8 cellular contexts compared by ENCODE assay signal in genomic region chr22:29414951-29415591, GRCh38. TPM values are rescaled to one million over a fixed set of nuclear protein-coding genes. Genes with fewer than 3 reads are reported as not detected.
DNase-seq lines count a peak whose midpoint lies in the region; ATAC-seq, FAIRE-seq and TF ChIP-seq lines count a peak whose summit lies in the region.
"Not testable (repeated sequence)": the region's sequence is repeated elsewhere in the genome, so short reads cannot be mapped to it uniquely, and the experiment has no call there.

No MANE protein-coding gene starts in this region.

- H3K4me2 ChIP-seq in HepG2 (ENCODE audit: low read depth, low read length): peak overlapping the region; percentile 57

- ATAC-seq in HepG2: peak; percentile 54
- ATAC-seq in stimulated activated naive CD8-positive, alpha-beta T cell treated with anti-CD3 and anti-CD28 coated beads, Interleukin-15, Interleukin-2, amounts not matched to agents 100 U/mL and 50 U/mL, for 24 hours: peak; percentile 74

- POLR2A ChIA-PET in HepG2 (lab: Yijun Ruan, JAX): not testable (repeated sequence)

- H3K27ac ChIP-seq in duodenal mucosa (ENCODE audit: low read depth, low read length) (peak overlapping the region; percentile 49), skin epidermis (peak overlapping the region in 17 of 21 experiments; percentile 18 to 88 (median 66))
- H3K27ac ChIP-seq in HepG2 (ENCODE audit: extremely low read length, insufficient read depth, low read length): not testable (repeated sequence)

- not testable (repeated sequence) for H4K20me1 ChIP-seq in HepG2 (ENCODE audit: insufficient read depth, low read length)

- FAIRE-seq in HepG2 (lab: Jason Lieb, UNC): not testable (repeated sequence)

- H2AFZ ChIP-seq in HepG2 (ENCODE audit: low read length): not testable (repeated sequence)

- not testable (repeated sequence) for H3K27me3 ChIP-seq in duodenal mucosa (ENCODE audit: control insufficient read depth in 1 of 2, insufficient read depth in 2 of 2, low read length in 2 of 2); HepG2 (ENCODE audit: control insufficient read depth in 1 of 2, insufficient read depth in 2 of 2, low read length in 2 of 2)

- not testable (repeated sequence) for H3K9me3 ChIP-seq in duodenal mucosa (ENCODE audit: control insufficient read depth in 1 of 2, low read length in 2 of 2); HepG2 (ENCODE audit: low read length)

- not testable (repeated sequence) for TF ChIP-seq CTCF in HepG2 (CRISPR knock-in tag; IDR thresholded peaks at IDR 0.05)

- CTCF ChIA-PET in HepG2 (lab: Yijun Ruan, JAX; ENCODE audit: low intra/inter-chr PET ratio, low total read pairs): not testable (repeated sequence)

- not testable (repeated sequence) for TF ChIP-seq RAD21 in HepG2 (CRISPR knock-in tag; IDR thresholded peaks at IDR 0.05)

- H3K9ac ChIP-seq in duodenal mucosa (ENCODE audit: low read depth in 1 of 2, low read length in 2 of 2): peak overlapping the region; percentile 12 to 46
- not testable (repeated sequence) for H3K9ac ChIP-seq in HepG2 (ENCODE audit: insufficient read depth, low read depth, low read length)

- not testable (repeated sequence) for TF ChIP-seq POLR2A in HepG2 (IDR thresholded peaks at IDR 0.05; ENCODE audit: insufficient read depth in 1 of 2, low read depth in 2 of 2, low read length in 2 of 2)

- H3K4me3 ChIP-seq in duodenal mucosa (ENCODE audit: low read depth in 1 of 2, low read length in 2 of 2) (peak overlapping the region; percentile 64 to 80), HepG2 (replicated peaks in 1 of 3; ENCODE audit: insufficient read depth in 1 of 3, low read depth in 2 of 3, low read length in 3 of 3) (peak overlapping the region in 2 of 3 experiments; percentile 20 to 42; a peak in 2 of 6 replicates), skin epidermis (peak overlapping the region; percentile 33 to 50 (median 35))

- not testable (repeated sequence) for H3K36me3 ChIP-seq in duodenal mucosa (ENCODE audit: control insufficient read depth in 1 of 2, insufficient read depth in 2 of 2, low read length in 2 of 2); HepG2 (replicated peaks in 1 of 2; ENCODE audit: control insufficient read depth in 1 of 2, insufficient read depth in 2 of 2, low read length in 2 of 2)

- not testable (repeated sequence) for BruUV-seq in HepG2 (replicated peaks; lab: Mats Ljungman, UMichigan)

- intact Hi-C loops in HepG2 (cut with micrococcal nuclease; ENCODE audit: unreplicated experiment): not testable (repeated sequence)

- 58% methylated on average over 23 of the region's 23 CpGs for WGBS in HepG2 (ENCODE audit: low lambda C conversion rate)

- not testable (repeated sequence) for H3K4me1 ChIP-seq in duodenal mucosa (ENCODE audit: control insufficient read depth in 1 of 2, insufficient read depth in 2 of 2, low read length in 2 of 2); HepG2 (ENCODE audit: insufficient read depth, low read length)

- DNase-seq in Caki2 (ENCODE audit: low read depth) (peak; percentile 40), KBM-7 (peak; percentile 38), T-helper 1 cell (peak in 4 of 5 donors; percentile 12 to 87 (median 30)), activated T-cell treated with anti-CD3 and anti-CD28 coated beads for 48 hours (ENCODE audit: low read depth) (peak; percentile 43)
- DNase-seq in HepG2 (ENCODE audit: low spot score): not testable (repeated sequence)
- DNase-seq in stimulated activated naive CD8-positive, alpha-beta T cell treated with anti-CD3 and anti-CD28 coated beads, Interleukin-15, Interleukin-2, amounts not matched to agents 100 U/mL and 50 U/mL, for 24 hours: peak; percentile 46

- H3K79me2 ChIP-seq in HepG2 (ENCODE audit: insufficient read depth, low read length): not testable (repeated sequence)

- not testable (repeated sequence) for TF ChIP-seq EP300 in HepG2 (IDR thresholded peaks at IDR 0.05; ENCODE audit: low read depth in 2 of 2, low read length in 2 of 2); HepG2 (CRISPR knock-in tag; IDR thresholded peaks at IDR 0.05; ENCODE audit: borderline replicate concordance)

- in situ Hi-C loops in Caki2 (cut with HindIII; ENCODE audit: low pct_unique_long_range_greater_than_20kb, low sequenced_read_pairs); KBM-7 (cut with MboI; ENCODE audit: low pct_unique_long_range_greater_than_20kb, low sequenced_read_pairs); HepG2 (cut with HindIII; ENCODE audit: extremely low pct_ligation_motif_present, low pct_unique_long_range_greater_than_20kb): not testable (repeated sequence)

TF ChIP-seq in HepG2, 621 proteins besides CTCF, POLR2A, EP300 and RAD21 (continues in another document):
- TF ChIP-seq ZFX (CRISPR knock-in tag; IDR thresholded peaks at IDR 0.05; ENCODE audit: low read depth): peak; percentile 22; the same call in 1 of the 2 replicates

RNA-seq across cellular contexts. Expression of gene RFPL1, which starts 23.3 kb away (rescaled TPM):
- total RNA-seq in Caki2 (2014; rRNA removed; shearing (Covaris generic); ENCODE audit: low replicate concordance): not detected in 2 replicates
- not detected in 2 replicates for total RNA-seq in HepG2 (2016; rRNA removed; fragmentation: Illumina TruSeq; extraction: Trizol)
- not detected in 2 replicates for total RNA-seq in HepG2 (2016; cell fraction: cytosol; rRNA removed; fragmentation: Illumina TruSeq; extraction: Trizol; ENCODE audit: low read depth)
- not detected in 2 replicates for total RNA-seq in HepG2 (2016; cell fraction: insoluble cytoplasmic fraction; rRNA removed; fragmentation: Illumina TruSeq; extraction: Trizol)
- total RNA-seq in HepG2 (2016; cell fraction: membrane; rRNA removed; fragmentation: Illumina TruSeq; extraction: Trizol): not detected in 2 replicates
- total RNA-seq in HepG2 (2016; cell fraction: nucleus; rRNA removed; fragmentation: Illumina TruSeq; extraction: Trizol): not detected in 2 replicates
- polyA plus RNA-seq in HepG2 (2011; rRNA removed): not detected in 2 replicates
- polyA plus RNA-seq in HepG2 (2011; cell fraction: cytosol; rRNA removed): not detected in 2 replicates
- not detected in 2 replicates for polyA plus RNA-seq in HepG2 (2011; cell fraction: nucleus; rRNA removed)
- polyA plus RNA-seq in HepG2 (2012): not detected in 2 replicates
- not detected in 2 replicates for polyA plus RNA-seq in HepG2 (2016; cell fraction: cytosol; fragmentation: Illumina TruSeq; extraction: Trizol; ENCODE audit: low read depth)
- polyA plus RNA-seq in HepG2 (2016; cell fraction: insoluble cytoplasmic fraction; fragmentation: Illumina TruSeq; extraction: Trizol; ENCODE audit: low read depth): not detected in 2 replicates
- polyA plus RNA-seq in HepG2 (2016; cell fraction: membrane; fragmentation: Illumina TruSeq; extraction: Trizol; ENCODE audit: low read depth): not detected in 2 replicates
- polyA plus RNA-seq in HepG2 (2016; cell fraction: nucleus; fragmentation: Illumina TruSeq; extraction: Trizol; ENCODE audit: insufficient read depth, low read depth): not detected in 2 replicates
- polyA minus RNA-seq in HepG2 (2011; rRNA and poly(A)+ RNA removed; ENCODE audit: low replicate concordance): not detected in 2 replicates
- not detected in 2 replicates for polyA minus RNA-seq in HepG2 (2011; cell fraction: cytosol; rRNA and poly(A)+ RNA removed)
- polyA minus RNA-seq in HepG2 (2011; cell fraction: nucleus; rRNA and poly(A)+ RNA removed): not detected in 2 replicates

RNA-seq across cellular contexts. Expression of gene AP1B1, which starts 26.7 kb away (rescaled TPM):
- total RNA-seq in Caki2 (2014; rRNA removed; shearing (Covaris generic); ENCODE audit: low replicate concordance): 70.2 and 102 TPM in 2 replicates
- total RNA-seq in HepG2 (2016; rRNA removed; fragmentation: Illumina TruSeq; extraction: Trizol): 28.9 and 29.7 TPM in 2 replicates
- 5.7 and 5.9 TPM in 2 replicates for total RNA-seq in HepG2 (2016; cell fraction: cytosol; rRNA removed; fragmentation: Illumina TruSeq; extraction: Trizol; ENCODE audit: low read depth)
- 26.4 and 28.8 TPM in 2 replicates for total RNA-seq in HepG2 (2016; cell fraction: insoluble cytoplasmic fraction; rRNA removed; fragmentation: Illumina TruSeq; extraction: Trizol)
- total RNA-seq in HepG2 (2016; cell fraction: membrane; rRNA removed; fragmentation: Illumina TruSeq; extraction: Trizol): 13.5 and 15.5 TPM in 2 replicates
- 18.1 and 19.1 TPM in 2 replicates for total RNA-seq in HepG2 (2016; cell fraction: nucleus; rRNA removed; fragmentation: Illumina TruSeq; extraction: Trizol)
- 26.0 and 26.6 TPM in 2 replicates for polyA plus RNA-seq in HepG2 (2011; rRNA removed)
- 16.8 and 22.0 TPM in 2 replicates for polyA plus RNA-seq in HepG2 (2011; cell fraction: cytosol; rRNA removed)
- 34.0 and 38.2 TPM in 2 replicates for polyA plus RNA-seq in HepG2 (2011; cell fraction: nucleus; rRNA removed)
- 20.3 and 22.7 TPM in 2 replicates for polyA plus RNA-seq in HepG2 (2012)
- 4.3 and 4.6 TPM in 2 replicates for polyA plus RNA-seq in HepG2 (2016; cell fraction: cytosol; fragmentation: Illumina TruSeq; extraction: Trizol; ENCODE audit: low read depth)
- polyA plus RNA-seq in HepG2 (2016; cell fraction: insoluble cytoplasmic fraction; fragmentation: Illumina TruSeq; extraction: Trizol; ENCODE audit: low read depth): 22.1 and 30.0 TPM in 2 replicates
- polyA plus RNA-seq in HepG2 (2016; cell fraction: membrane; fragmentation: Illumina TruSeq; extraction: Trizol; ENCODE audit: low read depth): 9.7 and 10.4 TPM in 2 replicates
- 30.2 and 32.6 TPM in 2 replicates for polyA plus RNA-seq in HepG2 (2016; cell fraction: nucleus; fragmentation: Illumina TruSeq; extraction: Trizol; ENCODE audit: insufficient read depth, low read depth)
- 92.9 and 98.5 TPM in 2 replicates for polyA minus RNA-seq in HepG2 (2011; rRNA and poly(A)+ RNA removed; ENCODE audit: low replicate concordance)
- 32.7 and 33.4 TPM in 2 replicates for polyA minus RNA-seq in HepG2 (2011; cell fraction: cytosol; rRNA and poly(A)+ RNA removed)
- polyA minus RNA-seq in HepG2 (2011; cell fraction: nucleus; rRNA and poly(A)+ RNA removed): 19.2 and 21.4 TPM in 2 replicates
